22 cellular contexts compared by ENCODE assay signal in genomic region chr7:128402346-128402745, GRCh38.
"Had no signal": no experiment of that assay in that cellular context is flagged by ENCODE, and none has a peak within 500 bp of the region (broad histone marks: within the 10 kb centered on the region; RNA-seq: fewer than 3 reads in every experiment).

No MANE protein-coding gene starts in this region.

- ATAC-seq: left colon had no signal

- DNase-seq: activated CD4-positive, alpha-beta T cell treated with anti-CD3 and anti-CD28 coated beads for 1 hour; activated CD4-positive, alpha-beta T cell treated with anti-CD3 and anti-CD28 coated beads, Interleukin-2, amount 50 U/mL, for 48 hours; activated gamma-delta T cell treated with Interleukin-2 at 50 U/mL for 16 hours; activated naive CD8-positive, alpha-beta T cell treated with anti-CD3 and anti-CD28 coated beads, Interleukin-2, amount 10 ng/mL, durations not matched to agents 7 days and 5 days; brain microvascular endothelial cell; central memory CD4-positive, alpha-beta T cell; erythroblast; foreskin melanocyte; glutamatergic neuron; hippocampal formation; left colon; mammary epithelial cell; midbrain; stimulated activated CD4-positive, alpha-beta T cell treated with anti-CD3 and anti-CD28 coated beads, Interleukin-12 subunit alpha, Interleukin-12 subunit beta, amount 100 ng/mL, for 4 hours; stimulated activated CD4-positive, alpha-beta T cell treated with anti-CD3 and anti-CD28 coated beads, Interleukin-1b, Interleukin-23, amount 100 ng/mL, for 48 hours; stimulated activated CD8-positive, alpha-beta memory T cell treated with anti-CD3 and anti-CD28 coated beads, Interleukin-4, amount 100 ng/mL, for 48 hours; stimulated activated naive CD4-positive, alpha-beta T cell treated with Interleukin-2 at 50 U/mL for 16 hours; thyroid gland; WERI-Rb-1 had no signal

- FAIRE-seq: colon, islet of Langerhans had no signal

- H3K27ac ChIP-seq: brain microvascular endothelial cell, thyroid gland, WERI-Rb-1 had no signal

- H3K4me3 ChIP-seq: thyroid gland had no signal

- H3K9me3 Mint-ChIP-seq: activated naive CD8-positive, alpha-beta T cell treated with anti-CD3 and anti-CD28 coated beads, Interleukin-2, amount 10 ng/mL, durations not matched to agents 7 days and 5 days had no signal

- H3K27ac Mint-ChIP-seq: activated naive CD8-positive, alpha-beta T cell treated with anti-CD3 and anti-CD28 coated beads, Interleukin-2, amount 10 ng/mL, durations not matched to agents 7 days and 5 days; progenitor cell of endocrine pancreas had no signal

- H3K9me3 ChIP-seq: thyroid gland had no signal

- H3K27me3 ChIP-seq: brain microvascular endothelial cell, thyroid gland had no signal

- H3K27me3 Mint-ChIP-seq: activated naive CD8-positive, alpha-beta T cell treated with anti-CD3 and anti-CD28 coated beads, Interleukin-2, amount 10 ng/mL, durations not matched to agents 7 days and 5 days had no signal

- H3K4me3 Mint-ChIP-seq: activated naive CD8-positive, alpha-beta T cell treated with anti-CD3 and anti-CD28 coated beads, Interleukin-2, amount 10 ng/mL, durations not matched to agents 7 days and 5 days had no signal
